Comparison of ENCODE assay signal across 21 cellular contexts in the genomic region with DNA sequence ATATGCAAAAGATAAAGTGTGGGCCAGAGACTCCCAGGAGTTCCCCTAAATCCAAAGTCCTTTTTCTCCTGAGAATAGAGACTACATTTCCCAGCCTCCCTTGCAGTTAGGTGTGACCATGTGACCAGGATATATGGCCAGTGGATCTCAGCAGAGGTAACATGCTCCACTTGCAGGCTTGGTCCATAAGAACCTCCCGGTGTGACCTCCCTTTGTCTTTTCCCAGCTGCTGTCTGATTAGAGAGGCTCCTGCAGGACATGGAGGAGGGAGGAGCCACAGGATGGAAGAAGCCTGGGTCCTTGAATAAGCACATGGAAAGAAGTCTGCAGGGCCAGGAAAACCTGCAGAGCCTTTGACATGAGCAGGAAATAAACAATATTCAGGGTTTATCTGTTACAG.
DNase-seq lines count a peak whose midpoint lies in the region; ATAC-seq, FAIRE-seq and TF ChIP-seq lines count a peak whose summit lies in the region.
"Had no signal": no experiment of that assay in that cellular context is flagged by ENCODE, and none has a peak within 500 bp of the region (broad histone marks: within the 10 kb centered on the region; RNA-seq: fewer than 3 reads in every experiment).

No MANE protein-coding gene starts in this region.

- peaks cover 23% of the 10 kb centered on the region for H3K4me1 Mint-ChIP-seq in endodermal cell
- peaks cover 12% of the 10 kb centered on the region for H3K4me1 Mint-ChIP-seq in activated T-helper 17 cell treated with anti-CD3 and anti-CD28 coated beads, Interleukin-2, amount 50 U/mL, for 72 hours
- H3K4me1 Mint-ChIP-seq: activated CD8-positive, alpha-beta memory T cell treated with anti-CD3 and anti-CD28 coated beads, Interleukin-2, amount 10 ng/mL, durations not matched to agents 7 days and 5 days had no signal

- ATAC-seq in SK-N-SH treated with all-trans-retinoic acid at 6 μM for 48 hours (no peak), GM21367 (IDR thresholded peaks at IDR 0.05; ENCODE audit: unreplicated experiment) (no peak)
- ATAC-seq in activated T-helper 17 cell treated with anti-CD3 and anti-CD28 coated beads, Interleukin-2, amount 50 U/mL, for 72 hours (replicated peaks): no peak
- ATAC-seq: activated CD8-positive, alpha-beta memory T cell treated with anti-CD3 and anti-CD28 coated beads, Interleukin-2, amount 10 ng/mL, durations not matched to agents 7 days and 5 days had no signal

- H3K4me3 ChIP-seq in SK-N-SH (ENCODE audit: low read depth in 2 of 2, low read length in 1 of 2) (no peak overlapping the region), endodermal cell (ENCODE audit: low read length) (no peak overlapping the region), small intestine (ENCODE audit: low read depth in 1 of 2, low read length in 2 of 2) (no peak overlapping the region)
- H3K4me3 ChIP-seq: adrenal gland, GM23248, thoracic aorta had no signal

- DNase-seq in SK-N-SH: no peak
- peak; percentile 50 for DNase-seq in NCI-H345 (lab: John Stamatoyannopoulos, UW)
- peak; percentile 91 for DNase-seq in endodermal cell
- DNase-seq in small intestine: peak; percentile 59
- no peak for DNase-seq in NOMO-1 (lab: John Stamatoyannopoulos, UW; ENCODE audit: unreplicated experiment in 2 of 2)
- DNase-seq: activated CD4-positive, CD25-positive, alpha-beta regulatory T cell treated with anti-CD3 and anti-CD28 coated beads, Interleukin-2, amount 50 U/mL, for 72 hours; activated CD8-positive, alpha-beta memory T cell treated with anti-CD3 and anti-CD28 coated beads, Interleukin-2, amount 10 ng/mL, durations not matched to agents 7 days and 5 days; activated effector memory CD4-positive, alpha-beta T cell treated with Interleukin-2 at 50 U/mL for 16 hours; adrenal gland; GF-D8; GM23248; kidney; NCI-H1436 treated with DMSO at 0.1 percent for 48 hours; SHP77 had no signal

- H4K20me1 ChIP-seq in SK-N-SH (ENCODE audit: insufficient read depth): no peaks in the 10 kb centered on the region

- TF ChIP-seq RAD21 in SK-N-SH (IDR thresholded peaks at IDR 0.05; ENCODE audit: low read length): no peak

- no peak overlapping the region for H3K27ac Mint-ChIP-seq in endodermal cell
- no peak overlapping the region for H3K27ac Mint-ChIP-seq in activated T-helper 17 cell treated with anti-CD3 and anti-CD28 coated beads, Interleukin-2, amount 50 U/mL, for 72 hours
- H3K27ac Mint-ChIP-seq: activated CD8-positive, alpha-beta memory T cell treated with anti-CD3 and anti-CD28 coated beads, Interleukin-2, amount 10 ng/mL, durations not matched to agents 7 days and 5 days; mesothelial cell of epicardium; T-helper 2 cell treated with Interferon-gamma antibody and Interleukin-4, amounts not matched to agents 5 μg/mL and 100 μg/mL, for 36 hours had no signal

- no peak overlapping the region for H3K4me2 ChIP-seq in SK-N-SH

- no peaks in the 10 kb centered on the region for H3K36me3 Mint-ChIP-seq in endodermal cell (ENCODE audit: low read depth)
- H3K36me3 Mint-ChIP-seq in activated T-helper 17 cell treated with anti-CD3 and anti-CD28 coated beads, Interleukin-2, amount 50 U/mL, for 72 hours (ENCODE audit: low read depth): no peaks in the 10 kb centered on the region
- H3K36me3 Mint-ChIP-seq: activated CD8-positive, alpha-beta memory T cell treated with anti-CD3 and anti-CD28 coated beads, Interleukin-2, amount 10 ng/mL, durations not matched to agents 7 days and 5 days; mesothelial cell of epicardium had no signal

- no peak for FAIRE-seq in small intestine (lab: Jason Lieb, UNC)
- FAIRE-seq: kidney had no signal

- TF ChIP-seq CTCF in SK-N-SH (IDR thresholded peaks at IDR 0.05) (no peak), endodermal cell (conservative IDR thresholded peaks at IDR 0.05) (no peak)

- no peak overlapping the region for H3K4me3 Mint-ChIP-seq in endodermal cell
- H3K4me3 Mint-ChIP-seq in activated T-helper 17 cell treated with anti-CD3 and anti-CD28 coated beads, Interleukin-2, amount 50 U/mL, for 72 hours: no peak overlapping the region
- H3K4me3 Mint-ChIP-seq: activated CD8-positive, alpha-beta memory T cell treated with anti-CD3 and anti-CD28 coated beads, Interleukin-2, amount 10 ng/mL, durations not matched to agents 7 days and 5 days; mesothelial cell of epicardium; neural crest cell; T-helper 2 cell treated with Interferon-gamma antibody and Interleukin-4, amounts not matched to agents 5 μg/mL and 100 μg/mL, for 36 hours had no signal

- no peak for TF ChIP-seq EP300 in SK-N-SH (IDR thresholded peaks at IDR 0.05; ENCODE audit: borderline replicate concordance in 1 of 2, low read depth in 1 of 2, low read length in 1 of 2)

- no peaks in the 10 kb centered on the region for H3K9me2 ChIP-seq in SK-N-SH

- no peaks in the 10 kb centered on the region for H3K36me3 ChIP-seq in SK-N-SH (replicated peaks in 1 of 2; ENCODE audit: control insufficient read depth in 1 of 2, insufficient read depth in 2 of 2, low read length in 1 of 2)
- H3K36me3 ChIP-seq in endodermal cell (ENCODE audit: control insufficient read depth, insufficient read depth, low read length): no peaks in the 10 kb centered on the region
- peaks cover 0 to 2% of the 10 kb centered on the region in 2 donors for H3K36me3 ChIP-seq in small intestine (ENCODE audit: control insufficient read depth in 2 of 2, insufficient read depth in 2 of 2, low read length in 2 of 2)
- H3K36me3 ChIP-seq: adrenal gland, thoracic aorta had no signal

- H3K27me3 ChIP-seq in SK-N-SH (ENCODE audit: insufficient read depth) (no peaks in the 10 kb centered on the region), endodermal cell (ENCODE audit: control insufficient read depth, insufficient read depth, low read length, poor library complexity, severe bottlenecking) (no peaks in the 10 kb centered on the region), small intestine (ENCODE audit: control insufficient read depth in 2 of 2, insufficient read depth in 2 of 2, low read length in 2 of 2) (no peaks in the 10 kb centered on the region)

- peaks cover 0 to 13% of the 10 kb centered on the region in 2 experiments; a peak in 2 of 4 replicates for H3K4me1 ChIP-seq in SK-N-SH (ENCODE audit: control insufficient read depth in 1 of 2, insufficient read depth in 2 of 2, low read depth in 1 of 2, low read length in 1 of 2)
- peaks cover under 1% of the 10 kb centered on the region for H3K4me1 ChIP-seq in endodermal cell (ENCODE audit: control insufficient read depth, insufficient read depth, low read length)
- H3K4me1 ChIP-seq in small intestine (ENCODE audit: control insufficient read depth in 2 of 2, insufficient read depth in 1 of 2, low read depth in 1 of 2, low read length in 1 of 2): no peaks in the 10 kb centered on the region
- H3K4me1 ChIP-seq: adrenal gland had no signal

- CTCF ChIA-PET in SK-N-SH (lab: Yijun Ruan, JAX): no interaction called here

- 60% methylated on average over 1 of the region's 1 CpG for WGBS in SK-N-SH (ENCODE audit: low lambda C conversion rate)
- 0% methylated on average over 1 of the region's 1 CpG; no CpG with 5 or more reads in 1 of the 2 experiments for WGBS in endodermal cell (ENCODE audit: insufficient coverage in 1 of 2, insufficient read length in 1 of 2), 2 experiments
- WGBS in small intestine, 3 donors: 11 to 32% (median 21%) methylated on average over 1 of the region's 1 CpG

- H3K9ac ChIP-seq in SK-N-SH (no peak overlapping the region), endodermal cell (ENCODE audit: extremely low read depth, low read length, poor library complexity, severe bottlenecking) (no peak overlapping the region)
- H3K9ac ChIP-seq: GM23248 had no signal

- no peaks in the 10 kb centered on the region for H3K9me3 Mint-ChIP-seq in endodermal cell
- H3K9me3 Mint-ChIP-seq in activated T-helper 17 cell treated with anti-CD3 and anti-CD28 coated beads, Interleukin-2, amount 50 U/mL, for 72 hours: no peaks in the 10 kb centered on the region
- H3K9me3 Mint-ChIP-seq: neural crest cell; T-helper 2 cell treated with Interferon-gamma antibody and Interleukin-4, amounts not matched to agents 5 μg/mL and 100 μg/mL, for 36 hours had no signal

- H3K27me3 Mint-ChIP-seq in endodermal cell (ENCODE audit: insufficient read depth): no peaks in the 10 kb centered on the region
- no peaks in the 10 kb centered on the region for H3K27me3 Mint-ChIP-seq in activated T-helper 17 cell treated with anti-CD3 and anti-CD28 coated beads, Interleukin-2, amount 50 U/mL, for 72 hours

- H3K27ac ChIP-seq in SK-N-SH (ENCODE audit: low read depth in 2 of 2, low read length in 1 of 2): no peak overlapping the region
- H3K27ac ChIP-seq in endodermal cell (ENCODE audit: low read depth, low read length): no peak overlapping the region
- no peak overlapping the region for H3K27ac ChIP-seq in small intestine (ENCODE audit: low read depth in 1 of 2, low read length in 1 of 2)
- H3K27ac ChIP-seq: adrenal gland, GM23248, thoracic aorta had no signal

- no peaks in the 10 kb centered on the region for H3K79me2 ChIP-seq in SK-N-SH (ENCODE audit: insufficient read depth)

- no peaks in the 10 kb centered on the region for H3F3A ChIP-seq in SK-N-SH (replicated peaks; ENCODE audit: insufficient read depth)

- POLR2A ChIA-PET in SK-N-SH (lab: Yijun Ruan, JAX): no interaction called here

- no peak overlapping the region for H2AFZ ChIP-seq in SK-N-SH (ENCODE audit: low read depth)
- H2AFZ ChIP-seq: GM23248 had no signal

- H3K9me3 ChIP-seq in SK-N-SH (no peaks in the 10 kb centered on the region), endodermal cell (ENCODE audit: control insufficient read depth, low read length) (peaks cover 5% of the 10 kb centered on the region), small intestine (ENCODE audit: control insufficient read depth, low read depth) (no peaks in the 10 kb centered on the region)
- H3K9me3 ChIP-seq: adrenal gland, thoracic aorta had no signal

TF ChIP-seq in SK-N-SH, 30 proteins besides CTCF, POLR2A, EP300 and RAD21 (continues in another document):
- TF ChIP-seq, protein P1, sequence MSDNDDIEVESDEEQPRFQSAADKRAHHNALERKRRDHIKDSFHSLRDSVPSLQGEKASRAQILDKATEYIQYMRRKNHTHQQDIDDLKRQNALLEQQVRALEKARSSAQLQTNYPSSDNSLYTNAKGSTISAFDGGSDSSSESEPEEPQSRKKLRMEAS (IDR thresholded peaks at IDR 0.05; ENCODE audit: low read depth): no peak

TF ChIP-seq in SK-N-SH treated with all-trans-retinoic acid at 6 μM for 48 hours, 23 proteins besides CTCF, POLR2A, EP300 and RAD21 (continues in another document):
- TF ChIP-seq ZFP3 (CRISPR knock-in tag; IDR thresholded peaks at IDR 0.05): no peak
- no peak for TF ChIP-seq RARB (CRISPR knock-in tag; IDR thresholded peaks at IDR 0.05)
- no peak for TF ChIP-seq CSDC2 (CRISPR knock-in tag; IDR thresholded peaks at IDR 0.05)
- no peak for TF ChIP-seq GLIS3 (CRISPR knock-in tag; IDR thresholded peaks at IDR 0.05)
- TF ChIP-seq TOX (CRISPR knock-in tag; IDR thresholded peaks at IDR 0.05; ENCODE audit: borderline replicate concordance): no peak

Comparison
In these comparisons a context has a peak if more than half of its experiments do, and no peak if none do; other contexts are left out.
1. DNase-seq: peak in NCI-H345 (single experiment), endodermal cell (single experiment) and small intestine (single experiment); none in SK-N-SH (single experiment) and NOMO-1 (0 of 2).